In the genomic region with DNA sequence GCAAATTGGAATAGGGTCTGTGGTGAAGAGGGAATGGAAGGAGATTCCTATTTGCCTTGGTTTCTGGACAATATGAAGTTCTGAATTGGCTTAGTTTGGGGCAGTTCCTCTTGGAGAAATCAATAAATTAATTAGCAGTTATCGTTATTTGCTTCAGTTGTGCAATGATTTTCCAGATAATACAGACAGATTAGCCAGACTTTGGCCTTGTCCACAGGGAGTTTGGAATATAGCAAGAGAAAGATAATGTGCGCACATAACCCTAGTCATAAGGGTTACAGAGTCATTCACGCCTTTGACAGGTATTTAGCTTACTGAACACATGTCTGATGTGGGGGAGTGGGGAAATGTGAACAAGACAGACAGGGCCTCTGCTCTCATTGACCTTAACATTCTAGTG, we compare ENCODE assay signal across 8 cellular contexts. TPM values are rescaled to one million over a fixed set of nuclear protein-coding genes. Genes with fewer than 3 reads are reported as not detected.
DNase-seq lines count a peak whose midpoint lies in the region; ATAC-seq and TF ChIP-seq lines count a peak whose summit lies in the region.

No MANE protein-coding gene starts in this region.

- POLR2A ChIA-PET in AG04450 (lab: Yijun Ruan, JAX) = no interaction called here

- CTCF ChIA-PET in AG04450 (lab: Charles Lee) = interaction anchor here (1.0 kb wide), 1 partner anchor 91 kb away, joined by 5 read pairs; no protein-coding TSS in a partner anchor

- H3K27me3 Mint-ChIP-seq in naive B cell = no peaks in the 10 kb centered on the region

- DNase-seq in AG04450 (ENCODE audit: low read depth, low spot score) (no peak), HuH-7.5 (ENCODE audit: low spot score) (peak; percentile 61), cardiac fibroblast (ENCODE audit: low read depth in 2 of 2) (no peak), naive B cell (no peak), hypothalamus (lab: John Stamatoyannopoulos, UW) (no peak), NCI-H1436 treated with DMSO at 0.1 percent for 48 hours (lab: John Stamatoyannopoulos, UW) (no peak), occipital lobe (lab: John Stamatoyannopoulos, UW) (no peak), germinal center (ENCODE audit: low spot score) (no peak)

- H3K4me3 ChIP-seq in AG04450 (ENCODE audit: low read depth, low read length) (peak overlapping the region; percentile 80), cardiac fibroblast (replicated peaks in 1 of 2; ENCODE audit: low read depth in 2 of 2, low read length in 2 of 2) (peak overlapping the region; percentile 84 to 86)

- H3K27me3 ChIP-seq in AG04450 (ENCODE audit: control insufficient read depth, insufficient read depth, low read length) = no peaks in the 10 kb centered on the region

- H3K9me3 ChIP-seq in AG04450 (ENCODE audit: control insufficient read depth, insufficient read depth, low read length) = no peaks in the 10 kb centered on the region

- H3K9me3 Mint-ChIP-seq in naive B cell = no peaks in the 10 kb centered on the region

- H3K27ac ChIP-seq in AG04450 (ENCODE audit: low read depth, low read length) = no peak overlapping the region

- peaks cover 30 to 43% (median 41%) of the 10 kb centered on the region in 3 donors for H3K4me1 Mint-ChIP-seq in naive B cell

- ATAC-seq in naive B cell (ENCODE audit: low read depth in 2 of 2) = no peak

- peak overlapping the region; percentile 15 to 88 (median 80) for H3K27ac Mint-ChIP-seq in naive B cell

- peak overlapping the region; percentile 86 to 98 (median 96) for H3K4me3 Mint-ChIP-seq in naive B cell

- TF ChIP-seq CTCF in AG04450 (IDR thresholded peaks at IDR 0.05; ENCODE audit: low read depth, low read length) (no peak), cardiac fibroblast (IDR thresholded peaks at IDR 0.05; ENCODE audit: low read depth, low read length) (no peak)

- H3K36me3 Mint-ChIP-seq in naive B cell = no peaks in the 10 kb centered on the region

RNA-seq across cellular contexts. Expression of a gene that starts 1.3 kb away (rescaled TPM):
- polyA plus RNA-seq in AG04450 (2011; rRNA removed) (54.3 and 59.7 TPM in 2 replicates), naive B cell (ENCODE audit: low read depth in 6 of 6) (10 to 100 TPM in 1 of 6 donors, 1 to 10 TPM in 5; 6.8 to 11.0 (median 7.5) TPM)
- polyA minus RNA-seq in AG04450 (2011; rRNA and poly(A)+ RNA removed) = 84.2 and 85.2 TPM in 2 replicates
- total RNA-seq in occipital lobe = 63.8 TPM
